Comparison of ENCODE assay signal across 1 cellular context in the genomic region with DNA sequence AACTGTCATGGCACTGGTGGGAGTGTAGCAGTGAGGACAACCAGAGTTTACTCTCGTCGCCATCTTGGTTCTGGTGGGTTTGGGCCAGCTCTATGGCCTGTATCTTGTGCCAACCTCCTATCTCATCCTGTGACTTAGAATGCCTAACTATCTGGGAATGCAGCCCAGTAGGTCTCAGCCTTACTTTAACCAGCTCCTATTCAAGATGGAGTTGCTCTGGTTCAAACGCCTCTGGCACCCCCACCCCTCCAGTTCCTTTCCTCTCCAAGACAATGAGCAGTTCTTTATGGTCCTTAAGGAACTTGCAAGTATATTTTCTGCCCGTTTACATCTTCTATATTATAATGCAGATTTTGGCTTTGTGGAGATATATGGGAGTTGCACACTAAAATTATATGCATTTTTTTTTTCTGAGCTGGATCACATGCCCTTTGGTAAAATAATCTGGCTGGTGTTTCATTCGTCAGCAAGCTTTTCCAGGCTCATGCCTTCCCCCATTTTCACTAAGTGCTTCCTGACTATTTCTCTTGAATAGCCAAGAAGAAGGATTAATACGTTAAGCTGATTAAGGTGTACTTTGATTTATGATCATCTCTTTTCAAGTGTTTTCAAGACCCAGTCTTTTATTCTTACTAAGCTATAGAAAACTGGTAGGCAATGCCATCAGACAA.
TF ChIP-seq lines count a peak whose summit lies in the region.

No MANE protein-coding gene starts in this region.

TF ChIP-seq in K562, 482 proteins besides CTCF, POLR2A, EP300 and RAD21 (continued from another document):
- TF ChIP-seq, protein P1, sequence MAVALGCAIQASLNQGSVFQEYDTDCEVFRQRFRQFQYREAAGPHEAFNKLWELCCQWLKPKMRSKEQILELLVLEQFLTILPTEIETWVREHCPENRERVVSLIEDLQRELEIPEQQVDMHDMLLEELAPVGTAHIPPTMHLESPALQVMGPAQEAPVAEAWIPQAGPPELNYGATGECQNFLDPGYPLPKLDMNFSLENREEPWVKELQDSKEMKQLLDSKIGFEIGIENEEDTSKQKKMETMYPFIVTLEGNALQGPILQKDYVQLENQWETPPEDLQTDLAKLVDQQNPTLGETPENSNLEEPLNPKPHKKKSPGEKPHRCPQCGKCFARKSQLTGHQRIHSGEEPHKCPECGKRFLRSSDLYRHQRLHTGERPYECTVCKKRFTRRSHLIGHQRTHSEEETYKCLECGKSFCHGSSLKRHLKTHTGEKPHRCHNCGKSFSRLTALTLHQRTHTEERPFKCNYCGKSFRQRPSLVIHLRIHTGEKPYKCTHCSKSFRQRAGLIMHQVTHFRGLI (CRISPR knock-in tag; IDR thresholded peaks at IDR 0.05): peak; percentile 67; the same call in 1 of the 2 replicates
- TF ChIP-seq ZNF324 (CRISPR knock-in tag; IDR thresholded peaks at IDR 0.05): peak; percentile 62; the same call in 1 of the 2 replicates
- 0 out of 2 replicates have a peak, but pooled peaks have one; percentile 35 for TF ChIP-seq NR2F6 (CRISPR knock-in tag; IDR thresholded peaks at IDR 0.05)
- peak; percentile 91 for TF ChIP-seq IFI16 (CRISPR knock-in tag; IDR thresholded peaks at IDR 0.05)
- TF ChIP-seq BCL6 (CRISPR knock-in tag; IDR thresholded peaks at IDR 0.05): peak; percentile 72; the same call in 1 of the 2 replicates
- TF ChIP-seq STAT5B (CRISPR knock-in tag; IDR thresholded peaks at IDR 0.05): peak; percentile 70; the same call in 1 of the 2 replicates
- TF ChIP-seq, protein P2, sequence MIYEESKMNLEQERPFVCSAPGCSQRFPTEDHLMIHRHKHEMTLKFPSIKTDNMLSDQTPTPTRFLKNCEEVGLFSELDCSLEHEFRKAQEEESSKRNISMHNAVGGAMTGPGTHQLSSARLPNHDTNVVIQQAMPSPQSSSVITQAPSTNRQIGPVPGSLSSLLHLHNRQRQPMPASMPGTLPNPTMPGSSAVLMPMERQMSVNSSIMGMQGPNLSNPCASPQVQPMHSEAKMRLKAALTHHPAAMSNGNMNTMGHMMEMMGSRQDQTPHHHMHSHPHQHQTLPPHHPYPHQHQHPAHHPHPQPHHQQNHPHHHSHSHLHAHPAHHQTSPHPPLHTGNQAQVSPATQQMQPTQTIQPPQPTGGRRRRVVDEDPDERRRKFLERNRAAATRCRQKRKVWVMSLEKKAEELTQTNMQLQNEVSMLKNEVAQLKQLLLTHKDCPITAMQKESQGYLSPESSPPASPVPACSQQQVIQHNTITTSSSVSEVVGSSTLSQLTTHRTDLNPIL (CRISPR knock-in tag; IDR thresholded peaks at IDR 0.05): no peak
- TF ChIP-seq KLF13 (tag; IDR thresholded peaks at IDR 0.05; ENCODE audit: borderline replicate concordance, low read depth): peak; percentile 45; the same call in 1 of the 2 replicates
- TF ChIP-seq CREB1 (IDR thresholded peaks at IDR 0.05): no peak
- TF ChIP-seq CREB1 (CRISPR knock-in tag; IDR thresholded peaks at IDR 0.05): no peak
- no peak for TF ChIP-seq CHD4 (IDR thresholded peaks at IDR 0.05; ENCODE audit: insufficient read depth, insufficient replicate concordance, low read depth, low read length, poor library complexity, severe bottlenecking)
- TF ChIP-seq ZNF41 (CRISPR knock-in tag; conservative IDR thresholded peaks at IDR 0.05): peak; percentile 71; the same call in 1 of the 2 replicates
- peak; percentile 82 for TF ChIP-seq SMAD3 (CRISPR knock-in tag; conservative IDR thresholded peaks at IDR 0.05)
- TF ChIP-seq NCOA2 (IDR thresholded peaks at IDR 0.05; ENCODE audit: partially characterized antibody in 2 of 2): no peak
- TF ChIP-seq ID3 (CRISPR knock-in tag; IDR thresholded peaks at IDR 0.05): peak; percentile 80
- peak; percentile 98 for TF ChIP-seq ID3 (tag; IDR thresholded peaks at IDR 0.05)
- TF ChIP-seq MGA (IDR thresholded peaks at IDR 0.05): no peak
- TF ChIP-seq ZNF507 (tag; conservative IDR thresholded peaks at IDR 0.05): peak; percentile 30; the same call in 1 of the 2 replicates
- no peak for TF ChIP-seq NR4A1 (CRISPR knock-in tag; IDR thresholded peaks at IDR 0.05)
- peak; percentile 97 for TF ChIP-seq NR4A1 (tag; IDR thresholded peaks at IDR 0.05)
- TF ChIP-seq, protein P3, sequence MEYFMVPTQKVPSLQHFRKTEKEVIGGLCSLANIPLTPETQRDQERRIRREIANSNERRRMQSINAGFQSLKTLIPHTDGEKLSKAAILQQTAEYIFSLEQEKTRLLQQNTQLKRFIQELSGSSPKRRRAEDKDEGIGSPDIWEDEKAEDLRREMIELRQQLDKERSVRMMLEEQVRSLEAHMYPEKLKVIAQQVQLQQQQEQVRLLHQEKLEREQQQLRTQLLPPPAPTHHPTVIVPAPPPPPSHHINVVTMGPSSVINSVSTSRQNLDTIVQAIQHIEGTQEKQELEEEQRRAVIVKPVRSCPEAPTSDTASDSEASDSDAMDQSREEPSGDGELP (CRISPR knock-in tag; IDR thresholded peaks at IDR 0.05; ENCODE audit: borderline replicate concordance): no peak
- TF ChIP-seq DDX20 (tag; IDR thresholded peaks at IDR 0.05; ENCODE audit: low read depth): peak; percentile 80
- no peak for TF ChIP-seq CREBBP (IDR thresholded peaks at IDR 0.05; ENCODE audit: low read depth, low read length)
- TF ChIP-seq MTA3 (IDR thresholded peaks at IDR 0.05; ENCODE audit: borderline replicate concordance): no peak
- TF ChIP-seq ZNF707 (CRISPR knock-in tag; conservative IDR thresholded peaks at IDR 0.05): peak; percentile 64; the same call in 1 of the 2 replicates
- TF ChIP-seq ZFP1 (CRISPR knock-in tag; IDR thresholded peaks at IDR 0.05): peak; percentile 69
- TF ChIP-seq ZNF23 (CRISPR knock-in tag; IDR thresholded peaks at IDR 0.05): 0 out of 2 replicates have a peak, but pooled peaks have one; percentile 47
